In genomic region chr5:177479774-177480173, GRCh38 we compare ENCODE assay signal across 9 cellular contexts. TPM values are rescaled to one million over a fixed set of nuclear protein-coding genes. Genes with fewer than 3 reads are reported as not detected.
DNase-seq lines count a peak whose midpoint lies in the region; ATAC-seq, FAIRE-seq and TF ChIP-seq lines count a peak whose summit lies in the region.
"Had no signal": no experiment of that assay in that cellular context is flagged by ENCODE, and none has a peak within 500 bp of the region (broad histone marks: within the 10 kb centered on the region; RNA-seq: fewer than 3 reads in every experiment).

No MANE protein-coding gene starts in this region.

- H3K27ac Mint-ChIP-seq in activated CD8-positive, alpha-beta memory T cell treated with anti-CD3 and anti-CD28 coated beads, Interleukin-2, amount 10 ng/mL, durations not matched to agents 7 days and 5 days, result peak overlapping the region; percentile 90
- peak overlapping the region; percentile 90 for H3K27ac Mint-ChIP-seq in astrocyte (ENCODE audit: unreplicated experiment)

- H3K9me3 Mint-ChIP-seq in activated CD8-positive, alpha-beta memory T cell treated with anti-CD3 and anti-CD28 coated beads, Interleukin-2, amount 10 ng/mL, durations not matched to agents 7 days and 5 days (ENCODE audit: low read depth), result no peaks in the 10 kb centered on the region
- H3K9me3 Mint-ChIP-seq in astrocyte (ENCODE audit: unreplicated experiment), result no peaks in the 10 kb centered on the region

- in situ Hi-C loops in transverse colon (cut with MboI; ENCODE audit: low pct_ligation_motif_present in 1 of 4, low pct_unique_long_range_greater_than_20kb in 1 of 4, low sequenced_read_pairs in 3 of 4), result no loop called here

- peak overlapping the region; percentile 24 for H3K9ac ChIP-seq in astrocyte (ENCODE audit: low read length)
- H3K9ac ChIP-seq: KMS-11 had no signal

- peaks cover 3% of the 10 kb centered on the region for H3K36me3 Mint-ChIP-seq in activated CD8-positive, alpha-beta memory T cell treated with anti-CD3 and anti-CD28 coated beads, Interleukin-2, amount 10 ng/mL, durations not matched to agents 7 days and 5 days
- peaks cover 25% of the 10 kb centered on the region for H3K36me3 Mint-ChIP-seq in astrocyte (ENCODE audit: low read depth, unreplicated experiment)

- no peak for ATAC-seq in activated CD8-positive, alpha-beta memory T cell treated with anti-CD3 and anti-CD28 coated beads, Interleukin-2, amount 10 ng/mL, durations not matched to agents 7 days and 5 days
- ATAC-seq in lower lobe of right lung, result peak; percentile 35 to 36

- H3K4me1 Mint-ChIP-seq in activated CD8-positive, alpha-beta memory T cell treated with anti-CD3 and anti-CD28 coated beads, Interleukin-2, amount 10 ng/mL, durations not matched to agents 7 days and 5 days, result peaks cover 39% of the 10 kb centered on the region
- H3K4me1 Mint-ChIP-seq in astrocyte (ENCODE audit: low read depth, unreplicated experiment), result peaks cover 66% of the 10 kb centered on the region

- whole genome bisulfite sequencing in transverse colon (ENCODE audit: low coverage in 1 of 2), 2 donors, result 54 to 80% methylated on average over 2 to 14 of the region's 14 CpGs

- H3K4me3 Mint-ChIP-seq in activated CD8-positive, alpha-beta memory T cell treated with anti-CD3 and anti-CD28 coated beads, Interleukin-2, amount 10 ng/mL, durations not matched to agents 7 days and 5 days, result no peak overlapping the region
- H3K4me3 Mint-ChIP-seq in astrocyte (ENCODE audit: unreplicated experiment), result peak overlapping the region; percentile 30

- CTCF ChIA-PET in activated CD8-positive, alpha-beta memory T cell treated with anti-CD3 and anti-CD28 coated beads, Interleukin-2, amount 10 ng/mL, durations not matched to agents 7 days and 5 days (lab: Charles Lee), result interaction anchor here (0.7 to 4.6 kb wide), 7 partner anchors 9 to 91 kb away, joined by 3 to 26 read pairs (median 7); no protein-coding TSS in a partner anchor

- H3K4me1 ChIP-seq in astrocyte (ENCODE audit: insufficient read depth, low read length), result peaks cover 42% of the 10 kb centered on the region
- H3K4me1 ChIP-seq in lower lobe of right lung, result peaks cover 24% of the 10 kb centered on the region
- peaks cover 17 to 46% (median 24%) of the 10 kb centered on the region in 4 donors for H3K4me1 ChIP-seq in transverse colon

- no peak overlapping the region for H2AFZ ChIP-seq in astrocyte (ENCODE audit: low read depth, low read length)

- intact Hi-C loops in lower lobe of right lung (cut with DNase I) (no loop called here), transverse colon (cut with DNase I; ENCODE audit: low total_unique reads) (no loop called here)

- peaks cover 7% of the 10 kb centered on the region for H3K79me2 ChIP-seq in astrocyte (ENCODE audit: insufficient read depth, low read length)

- H3K27me3 ChIP-seq in astrocyte (ENCODE audit: insufficient read depth, low read length) (no peaks in the 10 kb centered on the region), lower lobe of right lung (ENCODE audit: low read depth) (no peaks in the 10 kb centered on the region), transverse colon (no peaks in the 10 kb centered on the region)

- H3K27ac ChIP-seq in astrocyte (ENCODE audit: low read depth, low read length), result peak overlapping the region; percentile 29
- peak overlapping the region; percentile 62 for H3K27ac ChIP-seq in lower lobe of right lung
- peak overlapping the region; percentile 72 to 91 (median 78) for H3K27ac ChIP-seq in transverse colon
- H3K27ac ChIP-seq: KMS-11 had no signal

- no peak for TF ChIP-seq POLR2A in transverse colon (IDR thresholded peaks at IDR 0.05)

- H3K4me3 ChIP-seq in astrocyte (ENCODE audit: insufficient read depth, low read depth, low read length), result no peak overlapping the region
- no peak overlapping the region for H3K4me3 ChIP-seq in lower lobe of right lung
- no peak overlapping the region for H3K4me3 ChIP-seq in transverse colon

- H3K36me3 ChIP-seq in astrocyte (ENCODE audit: insufficient read depth, low read length), result peaks cover 3% of the 10 kb centered on the region
- H3K36me3 ChIP-seq in lower lobe of right lung, result peaks cover 18% of the 10 kb centered on the region
- H3K36me3 ChIP-seq in transverse colon, result no peaks in the 10 kb centered on the region

- FAIRE-seq in astrocyte (lab: Jason Lieb, UNC), result no peak

- H3K9me3 ChIP-seq in astrocyte (ENCODE audit: insufficient read depth, low read depth, low read length) (no peaks in the 10 kb centered on the region), lower lobe of right lung (no peaks in the 10 kb centered on the region), transverse colon (no peaks in the 10 kb centered on the region)

- peaks cover 63% of the 10 kb centered on the region for H4K20me1 ChIP-seq in astrocyte (ENCODE audit: insufficient read depth, low read length)

- DNase-seq in activated CD8-positive, alpha-beta memory T cell treated with anti-CD3 and anti-CD28 coated beads, Interleukin-2, amount 10 ng/mL, durations not matched to agents 7 days and 5 days, result no peak
- DNase-seq in activated CD8-positive, alpha-beta memory T cell treated with anti-CD3 and anti-CD28 coated beads, Interleukin-2, amount 50 U/mL, for 4 hours, result no peak
- peak; percentile 64 for DNase-seq in astrocyte (ENCODE audit: low read depth)
- no peak for DNase-seq in lower lobe of right lung
- DNase-seq in transverse colon, result no peak
- no peak for DNase-seq in ureter (ENCODE audit: low spot score)
- DNase-seq in AML-193 (lab: John Stamatoyannopoulos, UW), result no peak
- no peak for DNase-seq in NCI-H510A (lab: John Stamatoyannopoulos, UW)

- TF ChIP-seq CTCF in astrocyte (IDR thresholded peaks at IDR 0.05; ENCODE audit: insufficient read depth, low read depth, low read length), result no peak
- no peak for TF ChIP-seq CTCF in lower lobe of right lung (IDR thresholded peaks at IDR 0.05)
- TF ChIP-seq CTCF in transverse colon (IDR thresholded peaks at IDR 0.05), result no peak

- H3K27me3 Mint-ChIP-seq in activated CD8-positive, alpha-beta memory T cell treated with anti-CD3 and anti-CD28 coated beads, Interleukin-2, amount 10 ng/mL, durations not matched to agents 7 days and 5 days, result no peaks in the 10 kb centered on the region
- no peaks in the 10 kb centered on the region for H3K27me3 Mint-ChIP-seq in astrocyte (ENCODE audit: low read depth, unreplicated experiment)

- no peak for TF ChIP-seq EP300 in transverse colon (IDR thresholded peaks at IDR 0.05; ENCODE audit: low read depth)

- peak overlapping the region; percentile 13 for H3K4me2 ChIP-seq in astrocyte (ENCODE audit: low read length)
- H3K4me2 ChIP-seq: KMS-11 had no signal

RNA-seq across cellular contexts. Expression of gene DBN1, which starts 6.3 kb away (rescaled TPM):
- total RNA-seq in activated CD8-positive, alpha-beta memory T cell treated with anti-CD3 and anti-CD28 coated beads, Interleukin-2, amount 10 ng/mL, durations not matched to agents 7 days and 5 days, result 100 to 1,000 TPM in 1 of 2 experiments, 10 to 100 TPM in 1; 81.5 to 128 TPM
- 350 and 371 TPM in 2 replicates for total RNA-seq in astrocyte
- total RNA-seq in lower lobe of right lung, result 23.1 TPM
- 100 to 1,000 TPM in 1 of 4 donors, 10 to 100 TPM in 3; 10.1 to 201 (median 17.4) TPM for total RNA-seq in transverse colon
- 41.5 TPM for total RNA-seq in ureter

RNA-seq across cellular contexts. Expression of gene PDLIM7, which starts 17.6 kb away (rescaled TPM):
- 10 to 100 TPM; 72.9 to 81.2 TPM for total RNA-seq in activated CD8-positive, alpha-beta memory T cell treated with anti-CD3 and anti-CD28 coated beads, Interleukin-2, amount 10 ng/mL, durations not matched to agents 7 days and 5 days
- total RNA-seq in astrocyte (590 and 591 TPM in 2 replicates), lower lobe of right lung (47.1 TPM), transverse colon (100 to 1,000 TPM in 1 of 4 donors, 10 to 100 TPM in 3; 52.6 to 256 (median 78.6) TPM), ureter (218 TPM)

RNA-seq across cellular contexts. Expression of gene DOK3, which starts 29.9 kb away (rescaled TPM):
- total RNA-seq in activated CD8-positive, alpha-beta memory T cell treated with anti-CD3 and anti-CD28 coated beads, Interleukin-2, amount 10 ng/mL, durations not matched to agents 7 days and 5 days, result 1 to 10 TPM; 3.3 to 5.7 TPM
- total RNA-seq in astrocyte (15.6 and 16.3 TPM in 2 replicates), lower lobe of right lung (76.5 TPM), transverse colon (10 to 100 TPM in 2 of 4 donors, 1 to 10 TPM in 1, under 1 TPM in 1; 0.60 to 17.2 (median 7.8) TPM), ureter (7.9 TPM)

RNA-seq across cellular contexts. Expression of gene PRR7, which starts 33.2 kb away (rescaled TPM):
- total RNA-seq in activated CD8-positive, alpha-beta memory T cell treated with anti-CD3 and anti-CD28 coated beads, Interleukin-2, amount 10 ng/mL, durations not matched to agents 7 days and 5 days, result 1 to 10 TPM; 3.1 to 5.3 TPM
- 9.9 TPM in 2 replicates for total RNA-seq in astrocyte
- total RNA-seq in lower lobe of right lung, result 1.7 TPM
- 1 to 10 TPM in 3 of 4 donors, not detected in 1; 2.1 to 5.0 (median 2.5) TPM for total RNA-seq in transverse colon
- total RNA-seq in ureter, result 2.6 TPM

RNA-seq across cellular contexts. Expression of gene DDX41, which starts 37.0 kb away (rescaled TPM):
- total RNA-seq in activated CD8-positive, alpha-beta memory T cell treated with anti-CD3 and anti-CD28 coated beads, Interleukin-2, amount 10 ng/mL, durations not matched to agents 7 days and 5 days, result 100 to 1,000 TPM; 126 to 130 TPM
- total RNA-seq in astrocyte (92.5 and 99.5 TPM in 2 replicates), lower lobe of right lung (69.4 TPM), transverse colon (100 to 1,000 TPM in 2 of 4 donors, 10 to 100 TPM in 2; 96.5 to 170 (median 130) TPM), ureter (89.1 TPM)
